In genomic region chr5:75885849-75886596, GRCh38 we compare ENCODE assay signal across 10 cellular contexts.
DNase-seq lines count a peak whose midpoint lies in the region; ATAC-seq and TF ChIP-seq lines count a peak whose summit lies in the region.
"Had no signal": no experiment of that assay in that cellular context is flagged by ENCODE, and none has a peak within 500 bp of the region (broad histone marks: within the 10 kb centered on the region; RNA-seq: fewer than 3 reads in every experiment).

No MANE protein-coding gene starts in this region.

- TF ChIP-seq CTCF in 22Rv1 (IDR thresholded peaks at IDR 0.05): peak; percentile 53
- peak; percentile 62 for TF ChIP-seq CTCF in GM12865 (IDR thresholded peaks at IDR 0.05; ENCODE audit: insufficient read depth, low read depth, low read length, missing control alignments)
- TF ChIP-seq CTCF in glutamatergic neuron (IDR thresholded peaks at IDR 0.05; ENCODE audit: partially characterized antibody, unreplicated experiment): no peak

- H3K27ac ChIP-seq in 22Rv1: no peak overlapping the region

- no peak overlapping the region for H3K27ac Mint-ChIP-seq in glutamatergic neuron (ENCODE audit: unreplicated experiment)
- H3K27ac Mint-ChIP-seq: activated CD8-positive, alpha-beta T cell treated with anti-CD3 and anti-CD28 coated beads for 36 hours had no signal

- no peak overlapping the region for H3K4me3 ChIP-seq in GM12865 (ENCODE audit: low read depth, low read length)

- no peak overlapping the region for H3K4me3 Mint-ChIP-seq in glutamatergic neuron (ENCODE audit: unreplicated experiment)
- H3K4me3 Mint-ChIP-seq: activated CD8-positive, alpha-beta T cell treated with anti-CD3 and anti-CD28 coated beads for 36 hours had no signal

- no peaks in the 10 kb centered on the region for H3K36me3 Mint-ChIP-seq in glutamatergic neuron (ENCODE audit: unreplicated experiment)

- no peaks in the 10 kb centered on the region for H3K9me3 Mint-ChIP-seq in glutamatergic neuron (ENCODE audit: unreplicated experiment)
- H3K9me3 Mint-ChIP-seq: activated CD8-positive, alpha-beta T cell treated with anti-CD3 and anti-CD28 coated beads for 36 hours had no signal

- ATAC-seq in GM21390 (IDR thresholded peaks at IDR 0.05; ENCODE audit: unreplicated experiment) (no peak), GM21576 (IDR thresholded peaks at IDR 0.05; ENCODE audit: unreplicated experiment) (no peak)
- ATAC-seq: activated CD8-positive, alpha-beta T cell treated with anti-CD3 and anti-CD28 coated beads for 36 hours had no signal

- DNase-seq in GM12865 (ENCODE audit: low read depth): peak; percentile 34
- DNase-seq in RPMI7951 (ENCODE audit: low read depth): peak; percentile 52
- DNase-seq in glutamatergic neuron: peak; percentile 27
- DNase-seq in cerebellar nuclear complex (lab: John Stamatoyannopoulos, UW): no peak
- no peak for DNase-seq in dedifferentiated amniotic fluid mesenchymal stem cell (ENCODE audit: extremely low spot score)
- DNase-seq: activated CD8-positive, alpha-beta T cell treated with anti-CD3 and anti-CD28 coated beads for 36 hours; stimulated activated CD8-positive, alpha-beta memory T cell treated with anti-CD3 and anti-CD28 coated beads, Interleukin-4, amount 100 ng/mL, for 48 hours had no signal

- H3K4me1 Mint-ChIP-seq in glutamatergic neuron (ENCODE audit: low read depth, unreplicated experiment): no peaks in the 10 kb centered on the region

- H3K27me3 Mint-ChIP-seq in glutamatergic neuron (ENCODE audit: unreplicated experiment): no peaks in the 10 kb centered on the region
- H3K27me3 Mint-ChIP-seq: activated CD8-positive, alpha-beta T cell treated with anti-CD3 and anti-CD28 coated beads for 36 hours had no signal

Comparison
In these comparisons a context has a peak if more than half of its experiments do, and no peak if none do; other contexts are left out.
1. DNase-seq: peak in GM12865 (single experiment), RPMI7951 (single experiment) and glutamatergic neuron (single experiment); none in cerebellar nuclear complex (0 of 2) and dedifferentiated amniotic fluid mesenchymal stem cell (single experiment).